In genomic region chr4:120902925-120903324, GRCh38 we compare ENCODE assay signal across 18 cellular contexts. TPM values are rescaled to one million over a fixed set of nuclear protein-coding genes. Genes with fewer than 3 reads are reported as not detected.
DNase-seq lines count a peak whose midpoint lies in the region; ATAC-seq lines count a peak whose summit lies in the region.
"Had no signal": no experiment of that assay in that cellular context is flagged by ENCODE, and none has a peak within 500 bp of the region (broad histone marks: within the 10 kb centered on the region; RNA-seq: fewer than 3 reads in every experiment).

No MANE protein-coding gene starts in this region.

- no peaks in the 10 kb centered on the region for H3K9me3 Mint-ChIP-seq in activated T-cell treated with anti-CD3 and anti-CD28 coated beads, Interleukin-2, amount 50 U/mL, for 4 hours
- peaks cover 0 to 2% of the 10 kb centered on the region in 2 donors for H3K9me3 Mint-ChIP-seq in activated T-cell treated with anti-CD3 and anti-CD28 coated beads, Interleukin-2, amount 50 U/mL, for 72 hours
- H3K9me3 Mint-ChIP-seq in stimulated activated naive B cell treated with anti-CD40 and anti-IgM and Interleukin-4, amounts not matched to agents 10 μg/mL and 1 μg/mL and 100 μg/mL, for 72 hours, result no peaks in the 10 kb centered on the region

- peak; percentile 72 to 79 for ATAC-seq in activated T-cell treated with anti-CD3 and anti-CD28 coated beads, Interleukin-2, amount 50 U/mL, for 4 hours
- peak; percentile 91 for ATAC-seq in activated T-cell treated with anti-CD3 and anti-CD28 coated beads, Interleukin-2, amount 50 U/mL, for 72 hours (replicated peaks in 1 of 2)
- peak; percentile 19 to 27 for ATAC-seq in stimulated activated naive B cell treated with anti-CD40 and anti-IgM and Interleukin-4, amounts not matched to agents 10 μg/mL and 1 μg/mL and 100 μg/mL, for 72 hours (replicated peaks)
- ATAC-seq in GM21447 (IDR thresholded peaks at IDR 0.05; ENCODE audit: unreplicated experiment), result no peak
- ATAC-seq: K562 had no signal

- H3K36me3 Mint-ChIP-seq in activated T-cell treated with anti-CD3 and anti-CD28 coated beads, Interleukin-2, amount 50 U/mL, for 4 hours (ENCODE audit: insufficient read depth), result no peaks in the 10 kb centered on the region
- H3K36me3 Mint-ChIP-seq in activated T-cell treated with anti-CD3 and anti-CD28 coated beads, Interleukin-2, amount 50 U/mL, for 72 hours (ENCODE audit: insufficient read depth in 2 of 2), result peaks cover 0 to 9% of the 10 kb centered on the region in 2 donors
- H3K36me3 Mint-ChIP-seq in stimulated activated naive B cell treated with anti-CD40 and anti-IgM and Interleukin-4, amounts not matched to agents 10 μg/mL and 1 μg/mL and 100 μg/mL, for 72 hours, result no peaks in the 10 kb centered on the region

- peak overlapping the region; percentile 55 for H3K27ac Mint-ChIP-seq in activated T-cell treated with anti-CD3 and anti-CD28 coated beads, Interleukin-2, amount 50 U/mL, for 72 hours
- H3K27ac Mint-ChIP-seq in stimulated activated naive B cell treated with anti-CD40 and anti-IgM and Interleukin-4, amounts not matched to agents 10 μg/mL and 1 μg/mL and 100 μg/mL, for 72 hours, result no peak overlapping the region

- H3K4me3 Mint-ChIP-seq in activated T-cell treated with anti-CD3 and anti-CD28 coated beads, Interleukin-2, amount 50 U/mL, for 4 hours, result no peak overlapping the region
- no peak overlapping the region for H3K4me3 Mint-ChIP-seq in activated T-cell treated with anti-CD3 and anti-CD28 coated beads, Interleukin-2, amount 50 U/mL, for 72 hours
- no peak overlapping the region for H3K4me3 Mint-ChIP-seq in stimulated activated naive B cell treated with anti-CD40 and anti-IgM and Interleukin-4, amounts not matched to agents 10 μg/mL and 1 μg/mL and 100 μg/mL, for 72 hours

- H3K27me3 Mint-ChIP-seq in activated T-cell treated with anti-CD3 and anti-CD28 coated beads, Interleukin-2, amount 50 U/mL, for 4 hours (ENCODE audit: low read depth), result peaks cover 10% of the 10 kb centered on the region
- H3K27me3 Mint-ChIP-seq in activated T-cell treated with anti-CD3 and anti-CD28 coated beads, Interleukin-2, amount 50 U/mL, for 72 hours (ENCODE audit: low read depth), result peaks cover 16% of the 10 kb centered on the region
- no peaks in the 10 kb centered on the region for H3K27me3 Mint-ChIP-seq in stimulated activated naive B cell treated with anti-CD40 and anti-IgM and Interleukin-4, amounts not matched to agents 10 μg/mL and 1 μg/mL and 100 μg/mL, for 72 hours

- H3K4me1 Mint-ChIP-seq in activated T-cell treated with anti-CD3 and anti-CD28 coated beads, Interleukin-2, amount 50 U/mL, for 4 hours (ENCODE audit: low read depth), result no peaks in the 10 kb centered on the region
- peaks cover 9% of the 10 kb centered on the region for H3K4me1 Mint-ChIP-seq in activated T-cell treated with anti-CD3 and anti-CD28 coated beads, Interleukin-2, amount 50 U/mL, for 72 hours (ENCODE audit: low read depth)
- no peaks in the 10 kb centered on the region for H3K4me1 Mint-ChIP-seq in stimulated activated naive B cell treated with anti-CD40 and anti-IgM and Interleukin-4, amounts not matched to agents 10 μg/mL and 1 μg/mL and 100 μg/mL, for 72 hours

- DNase-seq in activated T-cell treated with anti-CD3 and anti-CD28 coated beads, Interleukin-2, amount 50 U/mL, for 4 hours, result no peak
- no peak for DNase-seq in activated T-cell treated with anti-CD3 and anti-CD28 coated beads, Interleukin-2, amount 50 U/mL, for 1 hour
- peak; percentile 27 to 38 for DNase-seq in activated T-cell treated with anti-CD3 and anti-CD28 coated beads, Interleukin-2, amount 50 U/mL, for 72 hours
- DNase-seq in amniotic epithelial cell (ENCODE audit: low read depth), result peak; percentile 68
- no peak for DNase-seq in stimulated activated naive B cell treated with anti-CD40 and anti-IgM and Interleukin-4, amounts not matched to agents 10 μg/mL and 1 μg/mL and 100 μg/mL, for 72 hours
- no peak for DNase-seq in GM03348 (ENCODE audit: low spot score)
- DNase-seq: ACHN; COR-L47; GOT3; MV-4-11; NCI-H1417 treated with DMSO at 0.1 percent for 48 hours; NCI-H1930; NCI-H2171; NCI-H446; NCI-H69; NK-92 treated with Interleukin-12 subunit alpha and Interleukin-12 subunit beta, amount 100 ng/mL, for 24 hours had no signal

RNA-seq across cellular contexts. Expression of gene PRDM5, which starts 19.6 kb away (rescaled TPM):
- under 1 TPM; 0.08 to 0.37 (median 0.33) TPM for total RNA-seq in activated T-cell treated with anti-CD3 and anti-CD28 coated beads, Interleukin-2, amount 50 U/mL, for 4 hours
- under 1 TPM; 0.35 to 0.60 TPM for total RNA-seq in activated T-cell treated with anti-CD3 and anti-CD28 coated beads, Interleukin-2, amount 50 U/mL, for 72 hours
- total RNA-seq: K562 had no signal

Comparison
In these comparisons a context has a peak if more than half of its experiments do, and no peak if none do; other contexts are left out.
1. DNase-seq: peak in activated T-cell treated with anti-CD3 and anti-CD28 coated beads, Interleukin-2, amount 50 U/mL, for 72 hours (2 of 2) and amniotic epithelial cell (single experiment); none in activated T-cell treated with anti-CD3 and anti-CD28 coated beads, Interleukin-2, amount 50 U/mL, for 4 hours (single experiment), activated T-cell treated with anti-CD3 and anti-CD28 coated beads, Interleukin-2, amount 50 U/mL, for 1 hour (single experiment), stimulated activated naive B cell treated with anti-CD40 and anti-IgM and Interleukin-4, amounts not matched to agents 10 μg/mL and 1 μg/mL and 100 μg/mL, for 72 hours (single experiment) and GM03348 (single experiment).